8 cellular contexts compared by ENCODE assay signal in the genomic region with DNA sequence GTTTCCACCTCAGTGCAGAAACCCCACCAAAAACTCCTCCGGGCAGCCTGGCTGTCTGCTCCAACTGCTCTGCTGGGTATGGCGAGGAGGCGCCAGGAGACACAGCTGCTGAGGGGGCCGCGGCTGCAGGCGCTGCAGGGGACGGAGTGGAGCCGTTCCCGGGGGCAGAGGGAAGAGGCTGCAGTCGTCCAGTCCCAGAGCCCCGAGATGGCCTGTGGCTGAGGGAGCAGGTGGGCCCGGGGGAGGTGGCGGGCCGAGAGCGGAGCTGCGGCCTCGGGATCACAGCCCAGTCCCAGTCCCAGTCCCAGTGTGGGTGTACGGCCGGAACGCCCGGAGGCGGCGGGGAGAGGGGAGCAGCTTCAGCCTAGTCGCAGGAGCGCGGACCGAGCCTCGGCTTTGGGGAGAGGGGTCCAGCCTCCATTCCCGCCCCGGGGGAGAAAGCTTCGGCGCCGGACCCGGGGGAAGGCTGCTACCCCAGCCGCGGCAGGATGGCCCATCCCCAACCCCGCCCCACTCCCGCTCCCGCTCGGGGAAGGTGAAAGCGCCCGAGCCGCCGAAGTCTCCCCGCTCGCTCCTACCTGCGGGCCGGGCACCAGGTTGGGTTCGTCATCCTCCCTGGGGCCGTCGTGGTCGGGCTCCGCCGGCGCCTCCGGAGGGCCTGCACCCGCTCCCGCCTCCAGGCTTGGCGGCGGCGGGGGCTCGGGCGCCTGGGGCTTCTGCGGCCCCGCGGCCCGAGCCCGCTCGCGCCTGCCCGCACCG. TPM values are rescaled to one million over a fixed set of nuclear protein-coding genes. Genes with fewer than 3 reads are reported as not detected.
DNase-seq lines count a peak whose midpoint lies in the region; ATAC-seq lines count a peak whose summit lies in the region.

No MANE protein-coding gene starts in this region.

- DNase-seq in CD4-positive, alpha-beta memory T cell: peak in 3 of 5 donors; percentile 3 to 51 (median 6)
- DNase-seq in activated CD4-positive, alpha-beta T cell treated with anti-CD3 and anti-CD28 coated beads, Interleukin-2, amount 50 U/mL, for 1 hour: peak; percentile 35
- DNase-seq in mucosa of gallbladder (ENCODE audit: low spot score): peak; percentile 15
- no peak for DNase-seq in stimulated activated naive B cell treated with anti-CD40 and anti-IgM and Interleukin-4, amounts not matched to agents 10 μg/mL and 1 μg/mL and 100 μg/mL, for 72 hours
- no peak for DNase-seq in NOMO-1 treated with DMSO at 0.1 percent for 48 hours (lab: John Stamatoyannopoulos, UW; ENCODE audit: unreplicated experiment)

- no peaks in the 10 kb centered on the region for H3K27me3 Mint-ChIP-seq in CD4-positive, alpha-beta memory T cell
- no peaks in the 10 kb centered on the region for H3K27me3 Mint-ChIP-seq in stimulated activated naive B cell treated with anti-CD40 and anti-IgM and Interleukin-4, amounts not matched to agents 10 μg/mL and 1 μg/mL and 100 μg/mL, for 72 hours

- H3K36me3 Mint-ChIP-seq in CD4-positive, alpha-beta memory T cell: peaks cover 2 to 19% of the 10 kb centered on the region in 2 donors
- H3K36me3 Mint-ChIP-seq in stimulated activated naive B cell treated with anti-CD40 and anti-IgM and Interleukin-4, amounts not matched to agents 10 μg/mL and 1 μg/mL and 100 μg/mL, for 72 hours: peaks cover 3 to 14% of the 10 kb centered on the region in 2 donors

- peak overlapping the region in 3 of 7 donors; percentile 24 to 88 (median 63) for H3K27ac Mint-ChIP-seq in CD4-positive, alpha-beta memory T cell
- peak overlapping the region; percentile 59 for H3K27ac Mint-ChIP-seq in stimulated activated naive B cell treated with anti-CD40 and anti-IgM and Interleukin-4, amounts not matched to agents 10 μg/mL and 1 μg/mL and 100 μg/mL, for 72 hours

- peak overlapping the region; percentile 66 to 91 (median 81) for H3K4me3 Mint-ChIP-seq in CD4-positive, alpha-beta memory T cell
- H3K4me3 Mint-ChIP-seq in stimulated activated naive B cell treated with anti-CD40 and anti-IgM and Interleukin-4, amounts not matched to agents 10 μg/mL and 1 μg/mL and 100 μg/mL, for 72 hours: peak overlapping the region; percentile 82 to 92

- POLR2A ChIA-PET in CD4-positive, alpha-beta memory T cell (lab: Charles Lee; ENCODE audit: partially characterized antibody): interaction anchor here (1.3 kb wide), 2 partner anchors 38 to 41 kb away, joined by 3 to 7 read pairs; partner anchors contain the start of gene TMED9

- peak overlapping the region; percentile 62 for H3K9ac ChIP-seq in endocrine pancreas (ENCODE audit: control insufficient read depth, insufficient read depth, low read length)

- CTCF ChIA-PET in CD4-positive, alpha-beta memory T cell (lab: Charles Lee; ENCODE audit: partially characterized antibody): no interaction called here

- peaks cover 23 to 55% (median 39%) of the 10 kb centered on the region in 4 donors for H3K4me1 Mint-ChIP-seq in CD4-positive, alpha-beta memory T cell
- H3K4me1 Mint-ChIP-seq in stimulated activated naive B cell treated with anti-CD40 and anti-IgM and Interleukin-4, amounts not matched to agents 10 μg/mL and 1 μg/mL and 100 μg/mL, for 72 hours: peaks cover 23 to 38% of the 10 kb centered on the region in 2 donors

- intact Hi-C loops in CD4-positive, alpha-beta memory T cell (cut with micrococcal nuclease): loop anchor here (1.0 kb wide), 3 partner anchors 37 to 46 kb away; partner anchors contain the start of genes B4GALT7 and TMED9

- ATAC-seq in GM19463 (IDR thresholded peaks at IDR 0.05; ENCODE audit: unreplicated experiment) (peak; percentile 42), HG03521 (IDR thresholded peaks at IDR 0.05; ENCODE audit: unreplicated experiment) (peak; percentile 23)
- peak; percentile 12 to 51 for ATAC-seq in stimulated activated naive B cell treated with anti-CD40 and anti-IgM and Interleukin-4, amounts not matched to agents 10 μg/mL and 1 μg/mL and 100 μg/mL, for 72 hours (replicated peaks)

- no peaks in the 10 kb centered on the region for H3K27me3 ChIP-seq in CD4-positive, alpha-beta memory T cell (ENCODE audit: insufficient read depth, low read length)
- H3K27me3 ChIP-seq in endocrine pancreas (ENCODE audit: control insufficient read depth, insufficient read depth, low read length): no peaks in the 10 kb centered on the region

- H3K9me3 Mint-ChIP-seq in CD4-positive, alpha-beta memory T cell: no peaks in the 10 kb centered on the region
- H3K9me3 Mint-ChIP-seq in stimulated activated naive B cell treated with anti-CD40 and anti-IgM and Interleukin-4, amounts not matched to agents 10 μg/mL and 1 μg/mL and 100 μg/mL, for 72 hours: no peaks in the 10 kb centered on the region

- peak overlapping the region; percentile 49 to 73 for H3K4me3 ChIP-seq in CD4-positive, alpha-beta memory T cell (ENCODE audit: low read length in 2 of 2)
- H3K4me3 ChIP-seq in endocrine pancreas (ENCODE audit: control insufficient read depth, insufficient read depth, low read length): no peak overlapping the region

- peaks cover 39% of the 10 kb centered on the region for H3K4me1 ChIP-seq in CD4-positive, alpha-beta memory T cell (ENCODE audit: insufficient read depth, low read length)
- no peaks in the 10 kb centered on the region for H3K4me1 ChIP-seq in endocrine pancreas (ENCODE audit: control insufficient read depth, insufficient read depth, low read length)

- no peaks in the 10 kb centered on the region for H3K9me3 ChIP-seq in CD4-positive, alpha-beta memory T cell (ENCODE audit: control insufficient read depth in 1 of 2, low read length in 2 of 2)
- no peaks in the 10 kb centered on the region for H3K9me3 ChIP-seq in endocrine pancreas (ENCODE audit: control insufficient read depth, low read length)

- H3K36me3 ChIP-seq in CD4-positive, alpha-beta memory T cell (ENCODE audit: insufficient read depth, low read length): no peaks in the 10 kb centered on the region
- H3K36me3 ChIP-seq in endocrine pancreas (ENCODE audit: control insufficient read depth, insufficient read depth, low read length): no peaks in the 10 kb centered on the region

- H3K27ac ChIP-seq in CD4-positive, alpha-beta memory T cell (ENCODE audit: low read depth, low read length): peak overlapping the region; percentile 67

RNA-seq across cellular contexts. Expression of gene FAM193B, which starts 0.5 kb away (rescaled TPM):
- total RNA-seq in CD4-positive, alpha-beta memory T cell: 100 to 1,000 TPM; 233 to 252 TPM
- 1 to 10 TPM; 1.9 to 7.0 TPM for polyA plus RNA-seq in CD4-positive, alpha-beta memory T cell
- total RNA-seq in mucosa of gallbladder: 98.1 TPM

RNA-seq across cellular contexts. Expression of gene DDX41, which starts 37.1 kb away (rescaled TPM):
- 10 to 100 TPM; 72.9 to 80.3 TPM for total RNA-seq in CD4-positive, alpha-beta memory T cell
- 10 to 100 TPM; 47.6 to 51.2 TPM for polyA plus RNA-seq in CD4-positive, alpha-beta memory T cell
- 84.8 TPM for total RNA-seq in mucosa of gallbladder

RNA-seq across cellular contexts. Expression of gene TMED9, which starts 38.2 kb away (rescaled TPM):
- total RNA-seq in CD4-positive, alpha-beta memory T cell: 10 to 100 TPM; 93.7 to 95.8 TPM
- polyA plus RNA-seq in CD4-positive, alpha-beta memory T cell: 100 to 1,000 TPM; 123 to 133 TPM
- total RNA-seq in mucosa of gallbladder: 155 TPM

RNA-seq across cellular contexts. Expression of gene DOK3, which starts 44.2 kb away (rescaled TPM):
- 1 to 10 TPM; 3.7 to 3.9 TPM for total RNA-seq in CD4-positive, alpha-beta memory T cell
- polyA plus RNA-seq in CD4-positive, alpha-beta memory T cell: under 1 TPM in 1 of 2 donors, not detected in 1; 0.69 TPM
- total RNA-seq in mucosa of gallbladder: 12.8 TPM

RNA-seq across cellular contexts. Expression of gene B4GALT7, which starts 46.1 kb away (rescaled TPM):
- total RNA-seq in CD4-positive, alpha-beta memory T cell: 10 to 100 TPM; 45.3 to 47.9 TPM
- 10 to 100 TPM; 23.3 to 23.6 TPM for polyA plus RNA-seq in CD4-positive, alpha-beta memory T cell
- 36.1 TPM for total RNA-seq in mucosa of gallbladder

Comparison
In these comparisons a context has a peak if more than half of its experiments do, and no peak if none do; other contexts are left out.
1. DNase-seq: peak in CD4-positive, alpha-beta memory T cell (3 of 5), activated CD4-positive, alpha-beta T cell treated with anti-CD3 and anti-CD28 coated beads, Interleukin-2, amount 50 U/mL, for 1 hour (single experiment) and mucosa of gallbladder (single experiment); none in stimulated activated naive B cell treated with anti-CD40 and anti-IgM and Interleukin-4, amounts not matched to agents 10 μg/mL and 1 μg/mL and 100 μg/mL, for 72 hours (single experiment) and NOMO-1 treated with DMSO at 0.1 percent for 48 hours (single experiment).
2. Peak in every context shown above with its lines, with median percentiles within 50 percentile points of each other: ATAC-seq.